Comparison of ENCODE assay signal across 8 cellular contexts in genomic region chr7:86904949-86905834, GRCh38.
DNase-seq lines count a peak whose midpoint lies in the region; ATAC-seq and TF ChIP-seq lines count a peak whose summit lies in the region.

No MANE protein-coding gene starts in this region.

- H3K9ac ChIP-seq in PC-3 (ENCODE audit: low read length) = no peak overlapping the region

- POLR2A ChIA-PET in PC-3 (lab: Charles Lee; ENCODE audit: unreplicated experiment) = no interaction called here

- DNase-seq in activated CD4-positive, alpha-beta T cell treated with anti-CD3 and anti-CD28 coated beads for 48 hours = peak; percentile 8
- DNase-seq in activated CD4-positive, alpha-beta T cell treated with anti-CD3 and anti-CD28 coated beads, Interleukin-2, amount 50 U/mL, for 1 hour = no peak
- DNase-seq in PC-3 = peak; percentile 54
- peak; percentile 35 for DNase-seq in fibroblast of villous mesenchyme (ENCODE audit: low read depth)
- DNase-seq in stromal cell of bone marrow (ENCODE audit: low read depth) = peak; percentile 9
- no peak for DNase-seq in activated CD8-positive, alpha-beta memory T cell treated with anti-CD3 and anti-CD28 coated beads, Interleukin-2, amount 50 U/mL, for 4 hours

- no peaks in the 10 kb centered on the region for H3K27me3 ChIP-seq in PC-3 (ENCODE audit: low read length)

- H3K9me3 ChIP-seq in PC-3 (ENCODE audit: low read length) = no peaks in the 10 kb centered on the region

- TF ChIP-seq CTCF in PC-3 (conservative IDR thresholded peaks at IDR 0.05; ENCODE audit: low read depth, low read length) (peak; percentile 82), fibroblast of villous mesenchyme (IDR thresholded peaks at IDR 0.05; ENCODE audit: insufficient read depth, low read depth, low read length) (peak; percentile 61)

- H3K4me1 ChIP-seq in PC-3 (ENCODE audit: insufficient read depth, low read length) = no peaks in the 10 kb centered on the region

- no peaks in the 10 kb centered on the region for H3F3A ChIP-seq in PC-3 (ENCODE audit: low read length, unreplicated experiment)

- peak; percentile 73 for ATAC-seq in HG02623 (IDR thresholded peaks at IDR 0.05; ENCODE audit: unreplicated experiment)
- ATAC-seq in PC-3 = no peak
- ATAC-seq in HG02840 (IDR thresholded peaks at IDR 0.05; ENCODE audit: low FRiP score, unreplicated experiment) = no peak

- H3K79me2 ChIP-seq in PC-3 (ENCODE audit: low read length) = no peaks in the 10 kb centered on the region

- intact Hi-C loops in PC-3 (cut with micrococcal nuclease) = loop anchor here (1.0 to 10.0 kb wide), 5 partner anchors 58 to 1015 kb away; no protein-coding TSS in a partner anchor

- no peak overlapping the region for H2AFZ ChIP-seq in PC-3 (ENCODE audit: low read length)

- H4K20me1 ChIP-seq in PC-3 (ENCODE audit: low read length) = no peaks in the 10 kb centered on the region

- H3K36me3 ChIP-seq in PC-3 (ENCODE audit: low read depth, low read length) = 0 out of 2 replicates have a peak, but pooled peaks cover 2% of the 10 kb centered on the region

- H3K4me2 ChIP-seq in PC-3 (ENCODE audit: low read length) = no peak overlapping the region

- no peak overlapping the region for H3K4me3 ChIP-seq in PC-3 (ENCODE audit: low read length)
- H3K4me3 ChIP-seq in fibroblast of villous mesenchyme (ENCODE audit: low read depth, low read length) = no peak overlapping the region

- H3K27ac ChIP-seq in PC-3 (ENCODE audit: low read length) = no peak overlapping the region

- CTCF ChIA-PET in PC-3 (lab: Charles Lee) = interaction anchor here (0.6 to 1.1 kb wide), 13 partner anchors 22 to 1305 kb away, joined by 3 to 9 read pairs (median 4); no protein-coding TSS in a partner anchor

- H3K9me2 ChIP-seq in PC-3 (replicated peaks; ENCODE audit: low read length) = no peaks in the 10 kb centered on the region

- no TSS peak for BruUV-seq in PC-3 (replicated peaks; lab: Mats Ljungman, UMichigan)

Comparison
In these comparisons a context has a peak if more than half of its experiments do, and no peak if none do; other contexts are left out.
1. DNase-seq: peak in activated CD4-positive, alpha-beta T cell treated with anti-CD3 and anti-CD28 coated beads for 48 hours (single experiment), PC-3 (single experiment), fibroblast of villous mesenchyme (single experiment) and stromal cell of bone marrow (single experiment); none in activated CD4-positive, alpha-beta T cell treated with anti-CD3 and anti-CD28 coated beads, Interleukin-2, amount 50 U/mL, for 1 hour (single experiment) and activated CD8-positive, alpha-beta memory T cell treated with anti-CD3 and anti-CD28 coated beads, Interleukin-2, amount 50 U/mL, for 4 hours (single experiment).